In genomic region chr1:103333141-103333540, GRCh38 we compare ENCODE assay signal across 16 cellular contexts.
DNase-seq lines count a peak whose midpoint lies in the region; ATAC-seq and TF ChIP-seq lines count a peak whose summit lies in the region.
"Had no signal": no experiment of that assay in that cellular context is flagged by ENCODE, and none has a peak within 500 bp of the region (broad histone marks: within the 10 kb centered on the region; RNA-seq: fewer than 3 reads in every experiment).

No MANE protein-coding gene starts in this region.

- no peak for TF ChIP-seq POLR2A in gastroesophageal sphincter (IDR thresholded peaks at IDR 0.05)

- H3K4me3 Mint-ChIP-seq in chondrocyte (ENCODE audit: unreplicated experiment): no peak overlapping the region
- H3K4me3 Mint-ChIP-seq: brain; HFFc6; naive thymus-derived CD8-positive, alpha-beta T cell had no signal

- 52 to 71% methylated on average over 4 to 5 of the region's 5 CpGs for WGBS in gastroesophageal sphincter (ENCODE audit: low coverage in 1 of 2), 2 donors

- no peaks in the 10 kb centered on the region for H3K27me3 Mint-ChIP-seq in chondrocyte (ENCODE audit: low read depth)
- H3K27me3 Mint-ChIP-seq: naive thymus-derived CD8-positive, alpha-beta T cell had no signal

- H3K4me1 Mint-ChIP-seq in chondrocyte (ENCODE audit: low read depth): peaks cover 19% of the 10 kb centered on the region
- H3K4me1 Mint-ChIP-seq: naive thymus-derived CD8-positive, alpha-beta T cell had no signal

- ATAC-seq in GM18858 (IDR thresholded peaks at IDR 0.05; ENCODE audit: unreplicated experiment) (peak; percentile 84), GM21576 (IDR thresholded peaks at IDR 0.05; ENCODE audit: unreplicated experiment) (peak; percentile 87), HG03175 (IDR thresholded peaks at IDR 0.05; ENCODE audit: unreplicated experiment) (peak; percentile 60), gastroesophageal sphincter (no peak), HG02571 (IDR thresholded peaks at IDR 0.05; ENCODE audit: unreplicated experiment) (no peak)
- ATAC-seq: naive thymus-derived CD8-positive, alpha-beta T cell; SK-N-SH treated with all-trans-retinoic acid at 6 μM for 48 hours had no signal

- H3K4me1 ChIP-seq in gastroesophageal sphincter: no peaks in the 10 kb centered on the region
- H3K4me1 ChIP-seq: left ventricle myocardium inferior, upper lobe of left lung had no signal

- H3K9me3 Mint-ChIP-seq in chondrocyte (ENCODE audit: low read depth): no peaks in the 10 kb centered on the region
- H3K9me3 Mint-ChIP-seq: brain; HFFc6; naive thymus-derived CD8-positive, alpha-beta T cell had no signal

- H3K36me3 Mint-ChIP-seq in chondrocyte (ENCODE audit: low read depth): no peaks in the 10 kb centered on the region
- H3K36me3 Mint-ChIP-seq: brain; naive thymus-derived CD8-positive, alpha-beta T cell had no signal

- H3K27me3 ChIP-seq in gastroesophageal sphincter: no peaks in the 10 kb centered on the region
- H3K27me3 ChIP-seq: upper lobe of left lung had no signal

- no peak for DNase-seq in chondrocyte (ENCODE audit: low spot score)
- no peak for DNase-seq in NCI-H1436 (lab: John Stamatoyannopoulos, UW)
- DNase-seq in NAMALWA (ENCODE audit: low spot score): no peak
- DNase-seq: DMS153; HFFc6; left ventricle myocardium inferior; naive thymus-derived CD8-positive, alpha-beta T cell; stimulated activated CD4-positive, alpha-beta T cell treated with anti-CD3 and anti-CD28 coated beads, Interleukin-2, amount 100 ng/mL, for 48 hours; upper lobe of left lung had no signal

- H3K36me3 ChIP-seq in gastroesophageal sphincter: no peaks in the 10 kb centered on the region
- H3K36me3 ChIP-seq: left ventricle myocardium inferior, upper lobe of left lung had no signal

- H3K27ac Mint-ChIP-seq in chondrocyte (ENCODE audit: unreplicated experiment): peak overlapping the region; percentile 60
- H3K27ac Mint-ChIP-seq: brain; HFFc6; naive thymus-derived CD8-positive, alpha-beta T cell had no signal

- no peak for TF ChIP-seq EP300 in gastroesophageal sphincter (IDR thresholded peaks at IDR 0.05)

- no peak overlapping the region for H3K4me3 ChIP-seq in gastroesophageal sphincter
- H3K4me3 ChIP-seq: left ventricle myocardium inferior, upper lobe of left lung had no signal

- no peaks in the 10 kb centered on the region for H3K9me3 ChIP-seq in gastroesophageal sphincter
- H3K9me3 ChIP-seq: left ventricle myocardium inferior, upper lobe of left lung had no signal

- H3K27ac ChIP-seq in gastroesophageal sphincter: no peak overlapping the region
- H3K27ac ChIP-seq: left ventricle myocardium inferior, upper lobe of left lung had no signal

- TF ChIP-seq CTCF in chondrocyte (IDR thresholded peaks at IDR 0.05): no peak
- no peak for TF ChIP-seq CTCF in gastroesophageal sphincter (IDR thresholded peaks at IDR 0.05)

Comparison
In these comparisons a context has a peak if more than half of its experiments do, and no peak if none do; other contexts are left out.
1. ATAC-seq: peak in GM18858 (single experiment), GM21576 (single experiment) and HG03175 (single experiment); none in gastroesophageal sphincter (single experiment) and HG02571 (single experiment).